ENCODE assay signal across 1 cellular context in the genomic region with DNA sequence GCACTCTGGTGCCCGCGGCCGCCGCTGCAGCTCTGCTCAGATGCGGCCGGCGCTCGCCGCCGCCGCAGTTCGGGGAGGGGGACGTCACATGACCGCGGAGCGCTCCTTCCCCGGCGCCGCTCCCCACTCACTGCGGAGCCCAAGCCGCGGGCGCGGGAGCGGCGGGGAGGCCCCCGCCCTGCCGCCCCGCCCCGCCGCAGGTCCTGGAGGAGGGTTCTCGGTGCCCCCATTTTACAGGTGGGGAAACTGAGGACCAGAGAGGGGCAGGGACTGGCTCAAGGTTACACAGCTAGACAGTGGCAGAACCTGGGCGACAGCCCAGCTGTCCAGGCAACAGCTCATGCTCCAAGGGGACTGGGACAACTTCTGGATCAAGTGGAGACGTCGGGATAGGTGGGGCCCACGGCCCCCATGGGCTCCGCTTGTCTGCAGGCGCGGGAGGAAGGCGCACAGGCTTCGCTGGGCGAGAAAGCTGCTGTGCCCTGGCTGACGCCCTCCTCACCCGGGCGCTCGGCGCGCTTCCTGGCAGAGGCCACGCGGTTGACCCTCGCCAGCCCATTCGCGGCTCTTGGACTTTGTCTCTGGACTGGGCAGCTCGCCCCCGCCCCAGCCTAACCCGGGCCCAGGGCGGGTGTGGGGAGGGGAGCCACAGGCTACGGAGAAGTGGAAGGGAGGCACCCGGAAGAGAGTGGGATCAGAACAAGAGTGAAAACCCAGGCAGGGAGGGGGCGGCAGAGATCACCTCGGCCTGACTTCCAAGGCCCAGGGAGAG.
TF ChIP-seq lines count a peak whose summit lies in the region.

RAP1GAP (minus strand) TSS at position 71 of the 772 bp plus-strand sequence. CDS start 49,325 bp downstream, outside the sequence.

TF ChIP-seq in HepG2, 621 proteins besides CTCF, POLR2A, EP300 and RAD21 (continued from another document and continues in another):
- TF ChIP-seq, protein P1, sequence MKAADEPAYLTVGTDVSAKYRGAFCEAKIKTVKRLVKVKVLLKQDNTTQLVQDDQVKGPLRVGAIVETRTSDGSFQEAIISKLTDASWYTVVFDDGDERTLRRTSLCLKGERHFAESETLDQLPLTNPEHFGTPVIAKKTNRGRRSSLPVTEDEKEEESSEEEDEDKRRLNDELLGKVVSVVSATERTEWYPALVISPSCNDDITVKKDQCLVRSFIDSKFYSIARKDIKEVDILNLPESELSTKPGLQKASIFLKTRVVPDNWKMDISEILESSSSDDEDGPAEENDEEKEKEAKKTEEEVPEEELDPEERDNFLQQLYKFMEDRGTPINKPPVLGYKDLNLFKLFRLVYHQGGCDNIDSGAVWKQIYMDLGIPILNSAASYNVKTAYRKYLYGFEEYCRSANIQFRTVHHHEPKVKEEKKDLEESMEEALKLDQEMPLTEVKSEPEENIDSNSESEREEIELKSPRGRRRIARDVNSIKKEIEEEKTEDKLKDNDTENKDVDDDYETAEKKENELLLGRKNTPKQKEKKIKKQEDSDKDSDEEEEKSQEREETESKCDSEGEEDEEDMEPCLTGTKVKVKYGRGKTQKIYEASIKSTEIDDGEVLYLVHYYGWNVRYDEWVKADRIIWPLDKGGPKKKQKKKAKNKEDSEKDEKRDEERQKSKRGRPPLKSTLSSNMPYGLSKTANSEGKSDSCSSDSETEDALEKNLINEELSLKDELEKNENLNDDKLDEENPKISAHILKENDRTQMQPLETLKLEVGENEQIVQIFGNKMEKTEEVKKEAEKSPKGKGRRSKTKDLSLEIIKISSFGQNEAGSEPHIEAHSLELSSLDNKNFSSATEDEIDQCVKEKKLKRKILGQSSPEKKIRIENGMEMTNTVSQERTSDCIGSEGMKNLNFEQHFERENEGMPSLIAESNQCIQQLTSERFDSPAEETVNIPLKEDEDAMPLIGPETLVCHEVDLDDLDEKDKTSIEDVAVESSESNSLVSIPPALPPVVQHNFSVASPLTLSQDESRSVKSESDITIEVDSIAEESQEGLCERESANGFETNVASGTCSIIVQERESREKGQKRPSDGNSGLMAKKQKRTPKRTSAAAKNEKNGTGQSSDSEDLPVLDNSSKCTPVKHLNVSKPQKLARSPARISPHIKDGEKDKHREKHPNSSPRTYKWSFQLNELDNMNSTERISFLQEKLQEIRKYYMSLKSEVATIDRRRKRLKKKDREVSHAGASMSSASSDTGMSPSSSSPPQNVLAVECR (CRISPR knock-in tag; IDR thresholded peaks at IDR 0.05; ENCODE audit: borderline replicate concordance) = peak; percentile 92; the same call in 1 of the 2 replicates
- peak; percentile 41; the same call in 1 of the 2 replicates for TF ChIP-seq ZNF7 (CRISPR knock-in tag; IDR thresholded peaks at IDR 0.05)
- TF ChIP-seq SSRP1 (CRISPR knock-in tag; IDR thresholded peaks at IDR 0.05) = no peak
- no peak for TF ChIP-seq SOX13 (IDR thresholded peaks at IDR 0.05)
- peak in 1 of 2 experiments; percentile 68; a peak in 2 of 4 replicates for TF ChIP-seq SOX13 (CRISPR knock-in tag; conservative IDR thresholded peaks at IDR 0.05 in 1 of 2, IDR thresholded peaks at IDR 0.05 in 1 of 2)
- no peak for TF ChIP-seq NONO (IDR thresholded peaks at IDR 0.05)
- peak; percentile 89 for TF ChIP-seq NONO (CRISPR knock-in tag; conservative IDR thresholded peaks at IDR 0.05)
- no peak for TF ChIP-seq POLR2AphosphoS2 (IDR thresholded peaks at IDR 0.05; ENCODE audit: low read depth, low read length)
- TF ChIP-seq HCFC1 (IDR thresholded peaks at IDR 0.05; ENCODE audit: low read depth, low read length) = no peak
- TF ChIP-seq KAT7 (CRISPR knock-in tag; IDR thresholded peaks at IDR 0.05; ENCODE audit: borderline replicate concordance) = no peak
- TF ChIP-seq PAF1 (CRISPR knock-in tag; IDR thresholded peaks at IDR 0.05) = no peak
- no peak for TF ChIP-seq ONECUT2 (CRISPR knock-in tag; IDR thresholded peaks at IDR 0.05)
- TF ChIP-seq ZNF512B (CRISPR knock-in tag; IDR thresholded peaks at IDR 0.05; ENCODE audit: borderline replicate concordance) = no peak
- 0 out of 2 replicates have a peak, but pooled peaks have one; percentile 62 for TF ChIP-seq ZNF550 (CRISPR knock-in tag; IDR thresholded peaks at IDR 0.05; ENCODE audit: borderline replicate concordance)
- TF ChIP-seq RBM22 (optimal IDR thresholded peaks at IDR 0.05; ENCODE audit: low read length) = peak; percentile 46
- no peak for TF ChIP-seq XBP1 (CRISPR knock-in tag; IDR thresholded peaks at IDR 0.05)
- no peak for TF ChIP-seq YY1 (IDR thresholded peaks at IDR 0.05; ENCODE audit: insufficient read depth, insufficient replicate concordance, low read depth, low read length)
- peak; percentile 38; the same call in 1 of the 2 replicates for TF ChIP-seq CREM (IDR thresholded peaks at IDR 0.05)
- TF ChIP-seq CREM (CRISPR knock-in tag; IDR thresholded peaks at IDR 0.05) = no peak
- TF ChIP-seq HNRNPL (IDR thresholded peaks at IDR 0.05; ENCODE audit: low read depth, low read length) = peak; percentile 99
- peak; percentile 77 to 87; a peak in 3 of 4 replicates for TF ChIP-seq HMGXB4 (CRISPR knock-in tag; IDR thresholded peaks at IDR 0.05; ENCODE audit: borderline replicate concordance in 1 of 2, low read depth in 1 of 2)
- 0 out of 2 replicates have a peak, but pooled peaks have one; percentile 20 for TF ChIP-seq AHR (CRISPR knock-in tag; IDR thresholded peaks at IDR 0.05)
- TF ChIP-seq, protein P2, sequence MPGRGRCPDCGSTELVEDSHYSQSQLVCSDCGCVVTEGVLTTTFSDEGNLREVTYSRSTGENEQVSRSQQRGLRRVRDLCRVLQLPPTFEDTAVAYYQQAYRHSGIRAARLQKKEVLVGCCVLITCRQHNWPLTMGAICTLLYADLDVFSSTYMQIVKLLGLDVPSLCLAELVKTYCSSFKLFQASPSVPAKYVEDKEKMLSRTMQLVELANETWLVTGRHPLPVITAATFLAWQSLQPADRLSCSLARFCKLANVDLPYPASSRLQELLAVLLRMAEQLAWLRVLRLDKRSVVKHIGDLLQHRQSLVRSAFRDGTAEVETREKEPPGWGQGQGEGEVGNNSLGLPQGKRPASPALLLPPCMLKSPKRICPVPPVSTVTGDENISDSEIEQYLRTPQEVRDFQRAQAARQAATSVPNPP (CRISPR knock-in tag; IDR thresholded peaks at IDR 0.05) = peak; percentile 81; the same call in 1 of the 2 replicates
- TF ChIP-seq SPEN (CRISPR knock-in tag; IDR thresholded peaks at IDR 0.05; ENCODE audit: low read depth) = peak; percentile 88
- peak; percentile 80 for TF ChIP-seq MEIS2 (CRISPR knock-in tag; IDR thresholded peaks at IDR 0.05)
- TF ChIP-seq, protein P3, sequence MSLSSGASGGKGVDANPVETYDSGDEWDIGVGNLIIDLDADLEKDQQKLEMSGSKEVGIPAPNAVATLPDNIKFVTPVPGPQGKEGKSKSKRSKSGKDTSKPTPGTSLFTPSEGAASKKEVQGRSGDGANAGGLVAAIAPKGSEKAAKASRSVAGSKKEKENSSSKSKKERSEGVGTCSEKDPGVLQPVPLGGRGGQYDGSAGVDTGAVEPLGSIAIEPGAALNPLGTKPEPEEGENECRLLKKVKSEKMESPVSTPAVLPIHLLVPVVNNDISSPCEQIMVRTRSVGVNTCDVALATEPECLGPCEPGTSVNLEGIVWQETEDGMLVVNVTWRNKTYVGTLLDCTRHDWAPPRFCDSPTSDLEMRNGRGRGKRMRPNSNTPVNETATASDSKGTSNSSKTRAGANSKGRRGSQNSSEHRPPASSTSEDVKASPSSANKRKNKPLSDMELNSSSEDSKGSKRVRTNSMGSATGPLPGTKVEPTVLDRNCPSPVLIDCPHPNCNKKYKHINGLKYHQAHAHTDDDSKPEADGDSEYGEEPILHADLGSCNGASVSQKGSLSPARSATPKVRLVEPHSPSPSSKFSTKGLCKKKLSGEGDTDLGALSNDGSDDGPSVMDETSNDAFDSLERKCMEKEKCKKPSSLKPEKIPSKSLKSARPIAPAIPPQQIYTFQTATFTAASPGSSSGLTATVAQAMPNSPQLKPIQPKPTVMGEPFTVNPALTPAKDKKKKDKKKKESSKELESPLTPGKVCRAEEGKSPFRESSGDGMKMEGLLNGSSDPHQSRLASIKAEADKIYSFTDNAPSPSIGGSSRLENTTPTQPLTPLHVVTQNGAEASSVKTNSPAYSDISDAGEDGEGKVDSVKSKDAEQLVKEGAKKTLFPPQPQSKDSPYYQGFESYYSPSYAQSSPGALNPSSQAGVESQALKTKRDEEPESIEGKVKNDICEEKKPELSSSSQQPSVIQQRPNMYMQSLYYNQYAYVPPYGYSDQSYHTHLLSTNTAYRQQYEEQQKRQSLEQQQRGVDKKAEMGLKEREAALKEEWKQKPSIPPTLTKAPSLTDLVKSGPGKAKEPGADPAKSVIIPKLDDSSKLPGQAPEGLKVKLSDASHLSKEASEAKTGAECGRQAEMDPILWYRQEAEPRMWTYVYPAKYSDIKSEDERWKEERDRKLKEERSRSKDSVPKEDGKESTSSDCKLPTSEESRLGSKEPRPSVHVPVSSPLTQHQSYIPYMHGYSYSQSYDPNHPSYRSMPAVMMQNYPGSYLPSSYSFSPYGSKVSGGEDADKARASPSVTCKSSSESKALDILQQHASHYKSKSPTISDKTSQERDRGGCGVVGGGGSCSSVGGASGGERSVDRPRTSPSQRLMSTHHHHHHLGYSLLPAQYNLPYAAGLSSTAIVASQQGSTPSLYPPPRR (CRISPR knock-in tag; IDR thresholded peaks at IDR 0.05; ENCODE audit: borderline replicate concordance) = peak; percentile 77
- TF ChIP-seq ZNF570 (CRISPR knock-in tag; IDR thresholded peaks at IDR 0.05; ENCODE audit: borderline replicate concordance) = no peak
- TF ChIP-seq, protein P4, sequence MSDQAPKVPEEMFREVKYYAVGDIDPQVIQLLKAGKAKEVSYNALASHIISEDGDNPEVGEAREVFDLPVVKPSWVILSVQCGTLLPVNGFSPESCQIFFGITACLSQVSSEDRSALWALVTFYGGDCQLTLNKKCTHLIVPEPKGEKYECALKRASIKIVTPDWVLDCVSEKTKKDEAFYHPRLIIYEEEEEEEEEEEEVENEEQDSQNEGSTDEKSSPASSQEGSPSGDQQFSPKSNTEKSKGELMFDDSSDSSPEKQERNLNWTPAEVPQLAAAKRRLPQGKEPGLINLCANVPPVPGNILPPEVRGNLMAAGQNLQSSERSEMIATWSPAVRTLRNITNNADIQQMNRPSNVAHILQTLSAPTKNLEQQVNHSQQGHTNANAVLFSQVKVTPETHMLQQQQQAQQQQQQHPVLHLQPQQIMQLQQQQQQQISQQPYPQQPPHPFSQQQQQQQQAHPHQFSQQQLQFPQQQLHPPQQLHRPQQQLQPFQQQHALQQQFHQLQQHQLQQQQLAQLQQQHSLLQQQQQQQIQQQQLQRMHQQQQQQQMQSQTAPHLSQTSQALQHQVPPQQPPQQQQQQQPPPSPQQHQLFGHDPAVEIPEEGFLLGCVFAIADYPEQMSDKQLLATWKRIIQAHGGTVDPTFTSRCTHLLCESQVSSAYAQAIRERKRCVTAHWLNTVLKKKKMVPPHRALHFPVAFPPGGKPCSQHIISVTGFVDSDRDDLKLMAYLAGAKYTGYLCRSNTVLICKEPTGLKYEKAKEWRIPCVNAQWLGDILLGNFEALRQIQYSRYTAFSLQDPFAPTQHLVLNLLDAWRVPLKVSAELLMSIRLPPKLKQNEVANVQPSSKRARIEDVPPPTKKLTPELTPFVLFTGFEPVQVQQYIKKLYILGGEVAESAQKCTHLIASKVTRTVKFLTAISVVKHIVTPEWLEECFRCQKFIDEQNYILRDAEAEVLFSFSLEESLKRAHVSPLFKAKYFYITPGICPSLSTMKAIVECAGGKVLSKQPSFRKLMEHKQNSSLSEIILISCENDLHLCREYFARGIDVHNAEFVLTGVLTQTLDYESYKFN (CRISPR knock-in tag; conservative IDR thresholded peaks at IDR 0.05) = peak; percentile 93
- no peak for TF ChIP-seq EHMT2 (IDR thresholded peaks at IDR 0.05; ENCODE audit: borderline replicate concordance, low read depth, low read length)
- TF ChIP-seq HNRNPH1 (optimal IDR thresholded peaks at IDR 0.05; ENCODE audit: low read depth, low read length) = no peak
- TF ChIP-seq RORA (CRISPR knock-in tag; IDR thresholded peaks at IDR 0.05) = no peak
- TF ChIP-seq GFI1 (CRISPR knock-in tag; IDR thresholded peaks at IDR 0.05; ENCODE audit: borderline replicate concordance) = peak; percentile 71; the same call in 1 of the 2 replicates
- TF ChIP-seq IRF2 (CRISPR knock-in tag; IDR thresholded peaks at IDR 0.05) = peak; percentile 81
- TF ChIP-seq GTF2F1 (IDR thresholded peaks at IDR 0.05; ENCODE audit: low read length) = no peak
- TF ChIP-seq REPIN1 (CRISPR knock-in tag; IDR thresholded peaks at IDR 0.05; ENCODE audit: borderline replicate concordance, low read depth) = peak; percentile 96
- TF ChIP-seq GATAD1 (CRISPR knock-in tag; IDR thresholded peaks at IDR 0.05) = peak; percentile 71
- TF ChIP-seq TBP (CRISPR knock-in tag; IDR thresholded peaks at IDR 0.05) = no peak
- TF ChIP-seq ZNF782 (CRISPR knock-in tag; IDR thresholded peaks at IDR 0.05; ENCODE audit: borderline replicate concordance) = peak; percentile 78
